Comparison of ENCODE assay signal across 18 cellular contexts in the genomic region with DNA sequence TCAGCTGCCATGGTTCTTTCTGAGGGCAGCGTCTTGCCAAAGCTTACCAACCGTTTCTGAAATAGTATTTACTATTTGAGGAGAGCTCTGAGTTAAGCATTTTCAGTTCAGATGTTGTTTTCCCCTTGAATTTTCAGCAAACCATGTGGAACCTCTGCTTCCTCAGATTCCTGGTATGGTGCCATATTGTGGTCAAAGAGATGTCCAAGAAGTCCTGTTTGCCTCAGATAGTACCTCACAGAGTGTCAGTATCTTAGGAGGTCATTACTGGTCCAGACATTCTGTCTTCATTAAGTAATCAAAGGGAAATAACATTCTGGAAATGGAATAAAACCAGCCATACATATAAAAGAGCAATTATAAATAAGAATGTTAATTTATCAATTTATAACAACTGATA. TPM values are rescaled to one million over a fixed set of nuclear protein-coding genes. Genes with fewer than 3 reads are reported as not detected.
DNase-seq lines count a peak whose midpoint lies in the region; ATAC-seq lines count a peak whose summit lies in the region.
"Had no signal": no experiment of that assay in that cellular context is flagged by ENCODE, and none has a peak within 500 bp of the region (broad histone marks: within the 10 kb centered on the region; RNA-seq: fewer than 3 reads in every experiment).

No MANE protein-coding gene starts in this region.

- no peak overlapping the region for H3K4me3 ChIP-seq in neuronal stem cell (ENCODE audit: low read length in 2 of 2)
- H3K4me3 ChIP-seq: colonic mucosa had no signal

- H3K27me3 Mint-ChIP-seq in activated CD4-positive, alpha-beta T cell treated with anti-CD3 and anti-CD28 coated beads for 36 hours = no peaks in the 10 kb centered on the region
- no peaks in the 10 kb centered on the region for H3K27me3 Mint-ChIP-seq in activated naive CD8-positive, alpha-beta T cell
- no peaks in the 10 kb centered on the region for H3K27me3 Mint-ChIP-seq in natural killer cell treated with Interleukin-12 subunit alpha and Interleukin-12 subunit beta and Interleukin-15 and Interleukin-18, amount 100 ng/mL, for 72 hours

- H3K9ac ChIP-seq in neuronal stem cell (ENCODE audit: low read depth, low read length, poor library complexity) = no peak overlapping the region
- H3K9ac ChIP-seq: parathyroid adenoma had no signal

- no peak overlapping the region for H3K18ac ChIP-seq in neuronal stem cell (ENCODE audit: low read length)

- WGBS in neuronal stem cell (ENCODE audit: extremely low coverage in 2 of 2, insufficient read length in 2 of 2, insufficient replicate concordance in 1 of 2), 2 donors = no CpG with 5 or more reads among the region's 2 CpGs

- H3K9me3 ChIP-seq in KOPT-K1 (ENCODE audit: insufficient read depth, low read length, poor library complexity, severe bottlenecking) (peaks cover 12% of the 10 kb centered on the region), neuronal stem cell (replicated peaks in 1 of 2; ENCODE audit: control insufficient read depth in 2 of 2, insufficient read depth in 1 of 2, low read depth in 1 of 2, low read length in 2 of 2) (no peaks in the 10 kb centered on the region)
- H3K9me3 ChIP-seq: Caco-2, colonic mucosa, heart left ventricle had no signal

- CTCF ChIA-PET in activated CD4-positive, alpha-beta T cell treated with anti-CD3 and anti-CD28 coated beads for 36 hours (lab: Charles Lee) = interaction anchor here (1.7 kb wide), 1 partner anchor 170 kb away, joined by 6 read pairs; no protein-coding TSS in a partner anchor

- H2AK5ac ChIP-seq in neuronal stem cell (ENCODE audit: low read depth, low read length) = no peak overlapping the region

- no peaks in the 10 kb centered on the region for H3K4me1 ChIP-seq in neuronal stem cell (ENCODE audit: control insufficient read depth in 2 of 2, insufficient read depth in 1 of 2, low read depth in 1 of 2, low read length in 2 of 2)
- H3K4me1 ChIP-seq: Caco-2, parathyroid adenoma had no signal

- H3K23ac ChIP-seq in neuronal stem cell (ENCODE audit: low read depth, low read length, poor library complexity) = no peak overlapping the region

- H3K27me3 ChIP-seq in neuronal stem cell (ENCODE audit: control insufficient read depth in 3 of 3, insufficient read depth in 3 of 3, low read depth in 1 of 3, low read length in 3 of 3) = peaks cover 0 to 4% (median 0%) of the 10 kb centered on the region in 3 experiments
- H3K27me3 ChIP-seq: colonic mucosa, heart left ventricle had no signal

- no peak for ATAC-seq in activated CD4-positive, alpha-beta T cell treated with anti-CD3 and anti-CD28 coated beads for 36 hours
- ATAC-seq in natural killer cell treated with Interleukin-12 subunit alpha and Interleukin-12 subunit beta and Interleukin-15 and Interleukin-18, amount 100 ng/mL, for 72 hours = no peak
- no peak for ATAC-seq in GM21367 (IDR thresholded peaks at IDR 0.05; ENCODE audit: unreplicated experiment)
- ATAC-seq: esophagus mucosa, heart left ventricle had no signal

- peaks cover 26% of the 10 kb centered on the region for H3K36me3 Mint-ChIP-seq in activated CD4-positive, alpha-beta T cell treated with anti-CD3 and anti-CD28 coated beads for 36 hours (ENCODE audit: low read depth)
- H3K36me3 Mint-ChIP-seq in activated naive CD8-positive, alpha-beta T cell = peaks cover 11% of the 10 kb centered on the region
- peaks cover 19% of the 10 kb centered on the region for H3K36me3 Mint-ChIP-seq in natural killer cell treated with Interleukin-12 subunit alpha and Interleukin-12 subunit beta and Interleukin-15 and Interleukin-18, amount 100 ng/mL, for 72 hours

- H4K8ac ChIP-seq in neuronal stem cell (ENCODE audit: low read depth, low read length) = no peak overlapping the region

- H3K4me2 ChIP-seq in neuronal stem cell (ENCODE audit: insufficient read depth, low read length, poor library complexity, severe bottlenecking) = no peak overlapping the region

- H2BK5ac ChIP-seq in neuronal stem cell (ENCODE audit: low read length) = no peak overlapping the region

- no peak overlapping the region for H3K4me3 Mint-ChIP-seq in activated CD4-positive, alpha-beta T cell treated with anti-CD3 and anti-CD28 coated beads for 36 hours
- H3K4me3 Mint-ChIP-seq in activated naive CD8-positive, alpha-beta T cell = peak overlapping the region; percentile 48
- peak overlapping the region; percentile 80 for H3K4me3 Mint-ChIP-seq in natural killer cell treated with Interleukin-12 subunit alpha and Interleukin-12 subunit beta and Interleukin-15 and Interleukin-18, amount 100 ng/mL, for 72 hours

- peak overlapping the region; percentile 85 for H3K27ac ChIP-seq in KOPT-K1 (ENCODE audit: low read depth, low read length, poor library complexity, severe bottlenecking)
- H3K27ac ChIP-seq in neuronal stem cell (replicated peaks; ENCODE audit: low read length) = no peak overlapping the region
- H3K27ac ChIP-seq: colonic mucosa, parathyroid adenoma, VCaP had no signal

- H3K9me3 Mint-ChIP-seq in activated CD4-positive, alpha-beta T cell treated with anti-CD3 and anti-CD28 coated beads for 36 hours (ENCODE audit: low read depth) = peaks cover 18% of the 10 kb centered on the region
- no peaks in the 10 kb centered on the region for H3K9me3 Mint-ChIP-seq in activated naive CD8-positive, alpha-beta T cell (ENCODE audit: low read depth)
- H3K9me3 Mint-ChIP-seq in natural killer cell treated with Interleukin-12 subunit alpha and Interleukin-12 subunit beta and Interleukin-15 and Interleukin-18, amount 100 ng/mL, for 72 hours = peaks cover 10% of the 10 kb centered on the region

- H3K79me1 ChIP-seq in neuronal stem cell (ENCODE audit: low read depth, low read length) = no peaks in the 10 kb centered on the region

- intact Hi-C loops in activated CD4-positive, alpha-beta T cell treated with anti-CD3 and anti-CD28 coated beads for 36 hours (cut with DNase I, micrococcal nuclease) = no loop called here

- H2BK12ac ChIP-seq in neuronal stem cell (ENCODE audit: low read length) = no peak overlapping the region

- no peak overlapping the region for H2BK15ac ChIP-seq in neuronal stem cell (ENCODE audit: low read length)

- no peak overlapping the region for H3K14ac ChIP-seq in neuronal stem cell (ENCODE audit: low read length)

- H4K91ac ChIP-seq in neuronal stem cell (ENCODE audit: low read depth, low read length, poor library complexity) = no peak overlapping the region

- peak overlapping the region; percentile 69 for H3K27ac Mint-ChIP-seq in activated CD4-positive, alpha-beta T cell treated with anti-CD3 and anti-CD28 coated beads for 36 hours
- H3K27ac Mint-ChIP-seq in activated naive CD8-positive, alpha-beta T cell = peak overlapping the region; percentile 95
- H3K27ac Mint-ChIP-seq in natural killer cell treated with Interleukin-12 subunit alpha and Interleukin-12 subunit beta and Interleukin-15 and Interleukin-18, amount 100 ng/mL, for 72 hours = peak overlapping the region; percentile 92 to 98

- no peak for DNase-seq in activated CD4-positive, alpha-beta T cell treated with anti-CD3 and anti-CD28 coated beads for 36 hours
- DNase-seq in activated CD4-positive, alpha-beta T cell treated with anti-CD3 and anti-CD28 coated beads for 48 hours = no peak
- DNase-seq in natural killer cell treated with Interleukin-12 subunit alpha and Interleukin-12 subunit beta and Interleukin-15 and Interleukin-18, amount 100 ng/mL, for 72 hours (ENCODE audit: low spot score) = no peak
- DNase-seq in neuronal stem cell (ENCODE audit: low spot score) = no peak
- DNase-seq in GDM1 (lab: John Stamatoyannopoulos, UW) = no peak
- DNase-seq: anterior cingulate cortex; Caco-2; colonic mucosa; heart left ventricle; kidney; NCI-H1436; stimulated activated CD4-positive, alpha-beta T cell treated with anti-CD3 and anti-CD28 coated beads, Interleukin-12 subunit alpha, Interleukin-12 subunit beta, amount 100 ng/mL, for 4 hours had no signal

- no peak overlapping the region for H3K4ac ChIP-seq in neuronal stem cell (ENCODE audit: low read length)

- no peak overlapping the region for H2BK120ac ChIP-seq in neuronal stem cell (ENCODE audit: low read depth, low read length)

- H2AFZ ChIP-seq in neuronal stem cell (ENCODE audit: low read length) = no peak overlapping the region

- POLR2A ChIA-PET in activated CD4-positive, alpha-beta T cell treated with anti-CD3 and anti-CD28 coated beads for 36 hours (lab: Charles Lee) = no interaction called here

- H3K36me3 ChIP-seq in KOPT-K1 (ENCODE audit: insufficient read depth, low read length) (no peaks in the 10 kb centered on the region), neuronal stem cell (replicated peaks in 1 of 2; ENCODE audit: control insufficient read depth in 2 of 2, insufficient read depth in 2 of 2, low read length in 2 of 2) (peaks cover 0 to 2% of the 10 kb centered on the region in 2 donors)
- H3K36me3 ChIP-seq: colonic mucosa, heart left ventricle had no signal

- H3K4me1 Mint-ChIP-seq in activated CD4-positive, alpha-beta T cell treated with anti-CD3 and anti-CD28 coated beads for 36 hours = peaks cover 47% of the 10 kb centered on the region
- H3K4me1 Mint-ChIP-seq in activated naive CD8-positive, alpha-beta T cell (ENCODE audit: low read depth) = peaks cover 52% of the 10 kb centered on the region
- H3K4me1 Mint-ChIP-seq in natural killer cell treated with Interleukin-12 subunit alpha and Interleukin-12 subunit beta and Interleukin-15 and Interleukin-18, amount 100 ng/mL, for 72 hours (ENCODE audit: low read depth in 2 of 2) = peaks cover 50 to 54% of the 10 kb centered on the region in 2 donors

RNA-seq across cellular contexts. Expression of gene VANGL2, which starts 36.6 kb away (rescaled TPM):
- total RNA-seq in activated CD4-positive, alpha-beta T cell treated with anti-CD3 and anti-CD28 coated beads for 36 hours = under 1 TPM; 0.09 to 0.12 TPM
- total RNA-seq in natural killer cell treated with Interleukin-12 subunit alpha and Interleukin-12 subunit beta and Interleukin-15 and Interleukin-18, amount 100 ng/mL, for 72 hours = not detected
- 72.6 TPM for polyA plus RNA-seq in neuronal stem cell (2013, experiment 1 of 2)
- 74.1 TPM for polyA plus RNA-seq in neuronal stem cell (2013, experiment 2 of 2)
